ENCODE assay signal across 1 cellular context in the genomic region with DNA sequence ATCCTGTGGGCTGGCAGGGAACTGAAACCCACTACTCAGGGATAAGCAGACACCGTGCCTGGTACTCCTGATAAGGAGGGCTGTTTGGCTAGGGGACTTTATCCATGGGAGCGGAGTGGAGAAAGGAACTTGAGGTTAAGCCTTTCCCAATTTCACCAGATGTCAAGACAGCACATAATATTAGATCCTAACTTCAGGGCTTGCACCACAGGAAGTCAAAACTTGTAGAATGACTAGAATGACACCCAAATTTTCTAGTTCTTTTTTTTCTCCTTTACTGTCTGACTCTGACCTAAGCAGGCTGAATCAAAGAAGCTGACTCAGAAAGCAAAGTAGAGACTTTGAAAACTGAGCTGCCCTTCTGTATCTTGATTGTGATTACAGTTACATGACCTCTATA.
TF ChIP-seq lines count a peak whose summit lies in the region.

No MANE protein-coding gene starts in this region.

TF ChIP-seq in HepG2, 621 proteins besides CTCF, POLR2A, EP300 and RAD21 (continued from another document):
- no peak for TF ChIP-seq ZBTB14 (CRISPR knock-in tag; IDR thresholded peaks at IDR 0.05)
- TF ChIP-seq ZNF879 (CRISPR knock-in tag; IDR thresholded peaks at IDR 0.05): no peak
- no peak for TF ChIP-seq TBL1XR1 (IDR thresholded peaks at IDR 0.05; ENCODE audit: borderline replicate concordance, low read length, partially characterized antibody)
- no peak for TF ChIP-seq ZNF274 (CRISPR knock-in tag; IDR thresholded peaks at IDR 0.05)
- TF ChIP-seq XBP1 (CRISPR knock-in tag; IDR thresholded peaks at IDR 0.05): no peak
- TF ChIP-seq, protein P1, sequence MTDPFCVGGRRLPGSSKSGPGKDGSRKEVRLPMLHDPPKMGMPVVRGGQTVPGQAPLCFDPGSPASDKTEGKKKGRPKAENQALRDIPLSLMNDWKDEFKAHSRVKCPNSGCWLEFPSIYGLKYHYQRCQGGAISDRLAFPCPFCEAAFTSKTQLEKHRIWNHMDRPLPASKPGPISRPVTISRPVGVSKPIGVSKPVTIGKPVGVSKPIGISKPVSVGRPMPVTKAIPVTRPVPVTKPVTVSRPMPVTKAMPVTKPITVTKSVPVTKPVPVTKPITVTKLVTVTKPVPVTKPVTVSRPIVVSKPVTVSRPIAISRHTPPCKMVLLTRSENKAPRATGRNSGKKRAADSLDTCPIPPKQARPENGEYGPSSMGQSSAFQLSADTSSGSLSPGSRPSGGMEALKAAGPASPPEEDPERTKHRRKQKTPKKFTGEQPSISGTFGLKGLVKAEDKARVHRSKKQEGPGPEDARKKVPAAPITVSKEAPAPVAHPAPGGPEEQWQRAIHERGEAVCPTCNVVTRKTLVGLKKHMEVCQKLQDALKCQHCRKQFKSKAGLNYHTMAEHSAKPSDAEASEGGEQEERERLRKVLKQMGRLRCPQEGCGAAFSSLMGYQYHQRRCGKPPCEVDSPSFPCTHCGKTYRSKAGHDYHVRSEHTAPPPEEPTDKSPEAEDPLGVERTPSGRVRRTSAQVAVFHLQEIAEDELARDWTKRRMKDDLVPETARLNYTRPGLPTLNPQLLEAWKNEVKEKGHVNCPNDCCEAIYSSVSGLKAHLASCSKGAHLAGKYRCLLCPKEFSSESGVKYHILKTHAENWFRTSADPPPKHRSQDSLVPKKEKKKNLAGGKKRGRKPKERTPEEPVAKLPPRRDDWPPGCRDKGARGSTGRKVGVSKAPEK (CRISPR knock-in tag; IDR thresholded peaks at IDR 0.05; ENCODE audit: borderline replicate concordance): no peak
